Comparison of ENCODE assay signal across 21 cellular contexts in genomic region chr3:183837390-183837789, GRCh38.
"Had no signal": no experiment of that assay in that cellular context is flagged by ENCODE, and none has a peak within 500 bp of the region (broad histone marks: within the 10 kb centered on the region; RNA-seq: fewer than 3 reads in every experiment).

No MANE protein-coding gene starts in this region.

- DNase-seq: activated CD4-positive, alpha-beta T cell treated with anti-CD3 and anti-CD28 coated beads for 48 hours; activated CD8-positive, alpha-beta T cell treated with anti-CD3 and anti-CD28 coated beads for 36 hours; activated effector memory CD4-positive, alpha-beta T cell treated with Interleukin-2 at 50 U/mL for 16 hours; activated naive CD4-positive, alpha-beta T cell treated with Interleukin-2 at 50 U/mL for 16 hours; activated T-cell treated with anti-CD3 and anti-CD28 coated beads, Interleukin-2, amount 50 U/mL, for 4 hours; amygdala; dermis blood vessel endothelial cell; effector CD4-positive, alpha-beta T cell; left lung; lower lobe of right lung; mesenchymal stem cell; stimulated activated CD4-positive, alpha-beta T cell treated with anti-CD3 and anti-CD28 coated beads, Interleukin-12 subunit alpha, Interleukin-12 subunit beta, amount 100 ng/mL, for 4 hours; stimulated activated CD4-positive, alpha-beta T cell treated with anti-CD3 and anti-CD28 coated beads, Interleukin-4, amount 100 ng/mL, for 1 hour; stomach; T-helper 1 cell; thyroid gland; upper lobe of right lung had no signal

- H3K9me3 Mint-ChIP-seq: activated CD8-positive, alpha-beta T cell treated with anti-CD3 and anti-CD28 coated beads for 36 hours; activated T-cell treated with anti-CD3 and anti-CD28 coated beads, Interleukin-2, amount 50 U/mL, for 4 hours; natural killer cell treated with Interleukin-12 subunit alpha and Interleukin-12 subunit beta and Interleukin-15 and Interleukin-18, amount 100 ng/mL, for 72 hours had no signal

- H3K27ac ChIP-seq: left lung, lower lobe of right lung, skin epidermis, stomach, thyroid gland, upper lobe of right lung had no signal

- H3K27me3 Mint-ChIP-seq: activated CD8-positive, alpha-beta T cell treated with anti-CD3 and anti-CD28 coated beads for 36 hours; natural killer cell treated with Interleukin-12 subunit alpha and Interleukin-12 subunit beta and Interleukin-15 and Interleukin-18, amount 100 ng/mL, for 72 hours; progenitor cell of endocrine pancreas had no signal

- ATAC-seq: activated CD8-positive, alpha-beta T cell treated with anti-CD3 and anti-CD28 coated beads for 36 hours; activated T-cell treated with anti-CD3 and anti-CD28 coated beads, Interleukin-2, amount 50 U/mL, for 4 hours; left lung; lower lobe of right lung; sciatic nerve; upper lobe of right lung had no signal

- H3K4me3 Mint-ChIP-seq: activated CD8-positive, alpha-beta T cell treated with anti-CD3 and anti-CD28 coated beads for 36 hours; activated T-cell treated with anti-CD3 and anti-CD28 coated beads, Interleukin-2, amount 50 U/mL, for 4 hours; natural killer cell treated with Interleukin-12 subunit alpha and Interleukin-12 subunit beta and Interleukin-15 and Interleukin-18, amount 100 ng/mL, for 72 hours had no signal

- H3K27ac Mint-ChIP-seq: activated CD8-positive, alpha-beta T cell treated with anti-CD3 and anti-CD28 coated beads for 36 hours; natural killer cell treated with Interleukin-12 subunit alpha and Interleukin-12 subunit beta and Interleukin-15 and Interleukin-18, amount 100 ng/mL, for 72 hours; progenitor cell of endocrine pancreas had no signal

- H3K4me1 ChIP-seq: left lung, lower lobe of right lung, stomach, thyroid gland, upper lobe of right lung had no signal

- H3K27me3 ChIP-seq: left lung, stomach, thyroid gland, upper lobe of right lung had no signal

- H3K9me3 ChIP-seq: left lung, lower lobe of right lung, stomach, thyroid gland, upper lobe of right lung had no signal
